In genomic region chr6:30160391-30160790, GRCh38 we compare ENCODE assay signal across 8 cellular contexts. TPM values are rescaled to one million over a fixed set of nuclear protein-coding genes. Genes with fewer than 3 reads are reported as not detected.
"Had no signal": no experiment of that assay in that cellular context is flagged by ENCODE, and none has a peak within 500 bp of the region (broad histone marks: within the 10 kb centered on the region; RNA-seq: fewer than 3 reads in every experiment).

No MANE protein-coding gene starts in this region.

- H3K4me3 ChIP-seq: GM23338 had no signal

- H3K9me3 Mint-ChIP-seq: GM23338, H9, IgD-negative memory B cell had no signal

- H3K27ac Mint-ChIP-seq: GM23338, H9, IgD-negative memory B cell had no signal

- FAIRE-seq: H1, H54, HTR-8/SVneo had no signal

- H3K4me1 Mint-ChIP-seq: H9 had no signal

- H2AFZ ChIP-seq: GM23338 had no signal

- H3K4me3 Mint-ChIP-seq: GM23338, H9 had no signal

- ATAC-seq: GM23338 had no signal

- DNase-seq: H9, HCEC 1CT had no signal

- H3K4me2 ChIP-seq: GM23338 had no signal

RNA-seq across cellular contexts. Expression of gene TRIM10, which starts 0.6 kb away (rescaled TPM):
- total RNA-seq: H1 had no signal
- polyA plus RNA-seq: GM23338, IgD-negative memory B cell had no signal

RNA-seq across cellular contexts. Expression of gene TRIM15, which starts 3.0 kb away (rescaled TPM):
- polyA plus RNA-seq: IgD-negative memory B cell had no signal

RNA-seq across cellular contexts. Expression of gene TRIM40, which starts 24.5 kb away (rescaled TPM):
- total RNA-seq: GM23338, H1, H9, HT-29 had no signal
- polyA plus RNA-seq: GM23338, H1 had no signal

RNA-seq across cellular contexts. Expression of gene TRIM31, which starts 47.5 kb away (rescaled TPM):
- total RNA-seq: GM23338, H1, H9 had no signal
- polyA plus RNA-seq: H1, IgD-negative memory B cell had no signal
